9 cellular contexts compared by ENCODE assay signal in the genomic region with DNA sequence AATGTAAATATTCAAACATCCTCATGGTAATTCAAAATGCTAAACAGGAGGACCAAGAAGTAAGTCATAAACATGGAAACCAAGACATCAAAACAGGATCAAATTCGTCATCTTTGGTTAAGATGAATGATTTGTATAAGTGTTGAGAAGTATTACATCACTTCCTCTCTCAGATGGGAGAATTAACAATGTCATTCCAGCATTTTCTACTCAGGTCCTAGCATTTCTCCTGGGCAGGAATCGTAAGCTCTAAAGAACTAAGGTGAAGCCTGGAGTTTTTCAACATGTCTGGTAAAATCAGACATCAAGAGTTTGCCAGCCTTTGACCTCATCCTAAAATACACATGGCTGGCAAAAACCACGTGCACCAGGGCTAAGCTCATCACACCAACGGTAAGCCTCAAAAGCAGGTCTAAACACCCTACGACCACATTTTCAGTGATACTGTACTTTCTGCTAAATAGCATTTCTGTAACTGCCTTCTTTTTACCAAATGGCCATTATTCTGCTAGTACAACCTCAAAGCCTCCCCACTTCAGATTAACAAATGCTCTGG. TPM values are rescaled to one million over a fixed set of nuclear protein-coding genes. Genes with fewer than 3 reads are reported as not detected.
A peak's percentile ranks its signal among the peaks of the same experiment; 100 is the strongest.
DNase-seq lines count a peak whose midpoint lies in the region; ATAC-seq and TF ChIP-seq lines count a peak whose summit lies in the region.
"Had no signal": no experiment of that assay in that cellular context is flagged by ENCODE, and none has a peak within 500 bp of the region (broad histone marks: within the 10 kb centered on the region; RNA-seq: fewer than 3 reads in every experiment).

No MANE protein-coding gene starts in this region.

- WGBS in esophagus squamous epithelium, 2 donors, result 56 to 59% methylated on average over 5 of the region's 5 CpGs
- 43% methylated on average over 5 of the region's 5 CpGs for WGBS in smooth muscle cell (ENCODE audit: low lambda C conversion rate)
- 76% methylated on average over 5 of the region's 5 CpGs for WGBS in suprapubic skin

- no peak for ATAC-seq in GM23338
- ATAC-seq in GM18502 (IDR thresholded peaks at IDR 0.05; ENCODE audit: poor library complexity, unreplicated experiment), result no peak

- no peak overlapping the region for H2AFZ ChIP-seq in GM23338
- H2AFZ ChIP-seq in smooth muscle cell (ENCODE audit: low read depth), result no peak overlapping the region

- H4K20me1 ChIP-seq in GM23338 (replicated peaks; ENCODE audit: insufficient read depth), result peaks cover 61% of the 10 kb centered on the region
- H4K20me1 ChIP-seq in smooth muscle cell (ENCODE audit: low read depth), result peaks cover 100% of the 10 kb centered on the region

- H3K9me3 Mint-ChIP-seq in GM23338, result no peaks in the 10 kb centered on the region

- intact Hi-C loops in esophagus squamous epithelium (cut with DNase I), result no loop called here

- CTCF ChIA-PET in RWPE1 (lab: Yijun Ruan, JAX), result interaction anchor here (0.6 kb wide), 1 partner anchor 149 kb away, joined by 3 read pairs; no protein-coding TSS in a partner anchor

- H3K27me3 Mint-ChIP-seq in GM23338 (ENCODE audit: insufficient read depth, low read depth, poor library complexity), result peaks cover 27% of the 10 kb centered on the region

- peak overlapping the region; percentile 16 for H3K9ac ChIP-seq in smooth muscle cell (ENCODE audit: low read depth)

- peaks cover 95% of the 10 kb centered on the region for H3K4me1 Mint-ChIP-seq in GM23338

- H3K9me3 ChIP-seq in esophagus squamous epithelium (no peaks in the 10 kb centered on the region), smooth muscle cell (replicated peaks; ENCODE audit: low read depth) (no peaks in the 10 kb centered on the region), suprapubic skin (no peaks in the 10 kb centered on the region)

- H3K79me2 ChIP-seq in GM23338 (replicated peaks; ENCODE audit: insufficient read depth) (peaks cover 97% of the 10 kb centered on the region), smooth muscle cell (ENCODE audit: low read depth) (peaks cover 86% of the 10 kb centered on the region)

- H3K36me3 Mint-ChIP-seq in GM23338 (ENCODE audit: low read depth), result peaks cover 21% of the 10 kb centered on the region

- POLR2A ChIA-PET in RWPE1 (lab: Yijun Ruan, JAX; ENCODE audit: low non-redundant PET), result no interaction called here

- peak overlapping the region; percentile 86 for H3K27ac ChIP-seq in GM23338 (ENCODE audit: low read depth)
- peak overlapping the region; percentile 24; the same call in 1 of the 2 replicates for H3K27ac ChIP-seq in RWPE1
- peak overlapping the region in 3 of 4 donors; percentile 51 to 75 (median 65) for H3K27ac ChIP-seq in esophagus squamous epithelium
- peak overlapping the region; percentile 77 for H3K27ac ChIP-seq in smooth muscle cell (ENCODE audit: low read depth)
- no peak overlapping the region for H3K27ac ChIP-seq in suprapubic skin

- peak overlapping the region; percentile 42 for H3K27ac Mint-ChIP-seq in GM23338

- H3K4me3 ChIP-seq in GM23338 (peak overlapping the region; percentile 23; the same call in 1 of the 2 replicates), esophagus squamous epithelium (no peak overlapping the region), smooth muscle cell (no peak overlapping the region), suprapubic skin (no peak overlapping the region)

- no peak for TF ChIP-seq EP300 in suprapubic skin (IDR thresholded peaks at IDR 0.05)

- peaks cover 6% of the 10 kb centered on the region for H3K36me3 ChIP-seq in GM23338 (ENCODE audit: insufficient read depth)
- H3K36me3 ChIP-seq in esophagus squamous epithelium, result peaks cover 0 to 30% (median under 1%) of the 10 kb centered on the region in 3 donors
- no peaks in the 10 kb centered on the region for H3K36me3 ChIP-seq in smooth muscle cell (ENCODE audit: low read depth)
- peaks cover 11% of the 10 kb centered on the region for H3K36me3 ChIP-seq in suprapubic skin

- no peak for TF ChIP-seq CTCF in GM23338 (conservative IDR thresholded peaks at IDR 0.05; ENCODE audit: low read depth in 2 of 2)
- TF ChIP-seq CTCF in RWPE1 (conservative IDR thresholded peaks at IDR 0.05; ENCODE audit: low read depth), result no peak
- no peak for TF ChIP-seq CTCF in esophagus squamous epithelium (IDR thresholded peaks at IDR 0.05)
- no peak for TF ChIP-seq CTCF in smooth muscle cell (IDR thresholded peaks at IDR 0.05; ENCODE audit: borderline replicate concordance, insufficient read depth, poor library complexity, severe bottlenecking)
- TF ChIP-seq CTCF in suprapubic skin (IDR thresholded peaks at IDR 0.05), result no peak

- no peaks in the 10 kb centered on the region for H3K9me2 ChIP-seq in GM23338 (ENCODE audit: insufficient read depth)

- H3K4me3 Mint-ChIP-seq in GM23338, result peak overlapping the region; percentile 51

- H3K4me2 ChIP-seq in GM23338, result peak overlapping the region; percentile 36
- H3K4me2 ChIP-seq in smooth muscle cell, result peak overlapping the region; percentile 76

- DNase-seq in GM23338 (ENCODE audit: low spot score) (no peak), RWPE1 (ENCODE audit: low spot score) (no peak), esophagus squamous epithelium (lab: John Stamatoyannopoulos, UW) (no peak), smooth muscle cell (lab: John Stamatoyannopoulos, UW; ENCODE audit: unreplicated experiment) (no peak), suprapubic skin (ENCODE audit: low spot score in 2 of 2) (no peak), anterior cingulate cortex (lab: John Stamatoyannopoulos, UW) (no peak)
- DNase-seq: erythroblast, NCI-H2029 treated with DMSO at 0.1 percent for 48 hours had no signal

- H3K27me3 ChIP-seq in GM23338 (ENCODE audit: insufficient read depth) (no peaks in the 10 kb centered on the region), esophagus squamous epithelium (no peaks in the 10 kb centered on the region), smooth muscle cell (ENCODE audit: low read depth) (no peaks in the 10 kb centered on the region), suprapubic skin (no peaks in the 10 kb centered on the region)

- H3F3A ChIP-seq in GM23338 (replicated peaks; ENCODE audit: low read depth) (peaks cover 9% of the 10 kb centered on the region; the same call in 1 of the 2 replicates), smooth muscle cell (ENCODE audit: low read depth) (peaks cover 21% of the 10 kb centered on the region)

- TF ChIP-seq POLR2A in esophagus squamous epithelium (IDR thresholded peaks at IDR 0.05), result no peak
- no peak for TF ChIP-seq POLR2A in suprapubic skin (IDR thresholded peaks at IDR 0.05)

- H3K4me1 ChIP-seq in GM23338 (ENCODE audit: insufficient read depth), result peaks cover 96% of the 10 kb centered on the region
- peaks cover 51 to 90% (median 68%) of the 10 kb centered on the region in 3 donors for H3K4me1 ChIP-seq in esophagus squamous epithelium
- H3K4me1 ChIP-seq in smooth muscle cell (ENCODE audit: low read depth), result peaks cover 71% of the 10 kb centered on the region
- H3K4me1 ChIP-seq in suprapubic skin, result peaks cover 59% of the 10 kb centered on the region

TF ChIP-seq in GM23338, 12 proteins besides CTCF, POLR2A, EP300 and RAD21 (continues in another document):
- TF ChIP-seq, protein P1, sequence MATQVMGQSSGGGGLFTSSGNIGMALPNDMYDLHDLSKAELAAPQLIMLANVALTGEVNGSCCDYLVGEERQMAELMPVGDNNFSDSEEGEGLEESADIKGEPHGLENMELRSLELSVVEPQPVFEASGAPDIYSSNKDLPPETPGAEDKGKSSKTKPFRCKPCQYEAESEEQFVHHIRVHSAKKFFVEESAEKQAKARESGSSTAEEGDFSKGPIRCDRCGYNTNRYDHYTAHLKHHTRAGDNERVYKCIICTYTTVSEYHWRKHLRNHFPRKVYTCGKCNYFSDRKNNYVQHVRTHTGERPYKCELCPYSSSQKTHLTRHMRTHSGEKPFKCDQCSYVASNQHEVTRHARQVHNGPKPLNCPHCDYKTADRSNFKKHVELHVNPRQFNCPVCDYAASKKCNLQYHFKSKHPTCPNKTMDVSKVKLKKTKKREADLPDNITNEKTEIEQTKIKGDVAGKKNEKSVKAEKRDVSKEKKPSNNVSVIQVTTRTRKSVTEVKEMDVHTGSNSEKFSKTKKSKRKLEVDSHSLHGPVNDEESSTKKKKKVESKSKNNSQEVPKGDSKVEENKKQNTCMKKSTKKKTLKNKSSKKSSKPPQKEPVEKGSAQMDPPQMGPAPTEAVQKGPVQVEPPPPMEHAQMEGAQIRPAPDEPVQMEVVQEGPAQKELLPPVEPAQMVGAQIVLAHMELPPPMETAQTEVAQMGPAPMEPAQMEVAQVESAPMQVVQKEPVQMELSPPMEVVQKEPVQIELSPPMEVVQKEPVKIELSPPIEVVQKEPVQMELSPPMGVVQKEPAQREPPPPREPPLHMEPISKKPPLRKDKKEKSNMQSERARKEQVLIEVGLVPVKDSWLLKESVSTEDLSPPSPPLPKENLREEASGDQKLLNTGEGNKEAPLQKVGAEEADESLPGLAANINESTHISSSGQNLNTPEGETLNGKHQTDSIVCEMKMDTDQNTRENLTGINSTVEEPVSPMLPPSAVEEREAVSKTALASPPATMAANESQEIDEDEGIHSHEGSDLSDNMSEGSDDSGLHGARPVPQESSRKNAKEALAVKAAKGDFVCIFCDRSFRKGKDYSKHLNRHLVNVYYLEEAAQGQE (IDR thresholded peaks at IDR 0.05; ENCODE audit: unreplicated experiment), result no peak
- no peak for TF ChIP-seq NANOG (IDR thresholded peaks at IDR 0.05; ENCODE audit: borderline replicate concordance)

RNA-seq across cellular contexts. Expression of gene RANBP3, which starts 24.8 kb away (rescaled TPM):
- 98.3 and 105 TPM in 2 replicates for total RNA-seq in GM23338 (2014; rRNA removed; shearing (Covaris generic))
- polyA plus RNA-seq in GM23338 (2016; fragmentation: Nextera tagmentation; extraction: Ambion mirVana) (40.2 and 41.2 TPM in 2 replicates), smooth muscle cell (11.7 and 13.4 TPM in 2 replicates)
- total RNA-seq in esophagus squamous epithelium (10 to 100 TPM; 38.0 to 77.8 (median 39.6) TPM), smooth muscle cell (45.3 and 65.8 TPM in 2 replicates), suprapubic skin (10 to 100 TPM; 55.6 to 85.0 (median 78.0) TPM)

RNA-seq across cellular contexts. Expression of gene CAPS, which starts 39.1 kb away (rescaled TPM):
- total RNA-seq in GM23338 (2014; rRNA removed; shearing (Covaris generic)), result 0.74 and 3.2 TPM in 2 replicates
- polyA plus RNA-seq in GM23338 (2016; fragmentation: Nextera tagmentation; extraction: Ambion mirVana) (1.5 and 2.5 TPM in 2 replicates), smooth muscle cell (5.1 and 13.0 TPM in 2 replicates)
- total RNA-seq in esophagus squamous epithelium (10 to 100 TPM in 2 of 4 donors, 1 to 10 TPM in 2; 3.3 to 13.7 (median 7.3) TPM), smooth muscle cell (4.6 and 17.3 TPM in 2 replicates), suprapubic skin (10 to 100 TPM in 2 of 4 donors, 1 to 10 TPM in 2; 7.2 to 36.5 (median 10.0) TPM)

RNA-seq across cellular contexts. Expression of gene VMAC, which starts 48.4 kb away (rescaled TPM):
- 3.2 and 3.7 TPM in 2 replicates for total RNA-seq in GM23338 (2014; rRNA removed; shearing (Covaris generic))
- polyA plus RNA-seq in GM23338 (2016; fragmentation: Nextera tagmentation; extraction: Ambion mirVana), result 0.79 and 0.89 TPM in 2 replicates
- 1 to 10 TPM; 3.1 to 8.6 (median 5.6) TPM for total RNA-seq in esophagus squamous epithelium
- total RNA-seq in smooth muscle cell, result 0.36 and 3.6 TPM in 2 replicates
- polyA plus RNA-seq in smooth muscle cell, result 0.95 and 2.6 TPM in 2 replicates
- total RNA-seq in suprapubic skin, result 10 to 100 TPM in 2 of 4 donors, 1 to 10 TPM in 2; 7.4 to 15.4 (median 12.0) TPM

RNA-seq across cellular contexts. Expression of gene NDUFA11, which starts 49.5 kb away (rescaled TPM):
- 171 and 187 TPM in 2 replicates for total RNA-seq in GM23338 (2014; rRNA removed; shearing (Covaris generic))
- 523 and 558 TPM in 2 replicates for polyA plus RNA-seq in GM23338 (2016; fragmentation: Nextera tagmentation; extraction: Ambion mirVana)
- 100 to 1,000 TPM; 204 to 277 (median 234) TPM for total RNA-seq in esophagus squamous epithelium
- 169 and 209 TPM in 2 replicates for total RNA-seq in smooth muscle cell
- polyA plus RNA-seq in smooth muscle cell, result 487 and 493 TPM in 2 replicates
- 100 to 1,000 TPM in 3 of 4 donors, 10 to 100 TPM in 1; 80.9 to 245 (median 174) TPM for total RNA-seq in suprapubic skin
